9 cellular contexts compared by ENCODE assay signal in genomic region chr4:4247711-4248035, GRCh38. TPM values are rescaled to one million over a fixed set of nuclear protein-coding genes. Genes with fewer than 3 reads are reported as not detected.
DNase-seq lines count a peak whose midpoint lies in the region; ATAC-seq and TF ChIP-seq lines count a peak whose summit lies in the region.
"Had no signal": no experiment of that assay in that cellular context is flagged by ENCODE, and none has a peak within 500 bp of the region (broad histone marks: within the 10 kb centered on the region; RNA-seq: fewer than 3 reads in every experiment).

No MANE protein-coding gene starts in this region.

- H3K36me3 ChIP-seq in WERI-Rb-1 (peaks cover 20% of the 10 kb centered on the region), right atrium auricular region (peaks cover 24% of the 10 kb centered on the region)

- H3K9me3 ChIP-seq in WERI-Rb-1 (ENCODE audit: severe bottlenecking) (no peaks in the 10 kb centered on the region), right atrium auricular region (no peaks in the 10 kb centered on the region)

- H3K27me3 ChIP-seq in WERI-Rb-1 (ENCODE audit: insufficient read depth, low read depth, severe bottlenecking) (no peaks in the 10 kb centered on the region), right atrium auricular region (no peaks in the 10 kb centered on the region)

- H3K27ac ChIP-seq in WERI-Rb-1 = peak overlapping the region; percentile 89
- peak overlapping the region; percentile 91 for H3K27ac ChIP-seq in right atrium auricular region

- H3K4me1 ChIP-seq in right atrium auricular region = peaks cover 0 to 18% of the 10 kb centered on the region in 2 donors

- TF ChIP-seq CTCF in WERI-Rb-1 (IDR thresholded peaks at IDR 0.05; ENCODE audit: low read depth, low read length) (no peak), right atrium auricular region (IDR thresholded peaks at IDR 0.05) (no peak)

- DNase-seq in WERI-Rb-1 (no peak), right atrium auricular region (ENCODE audit: low spot score) (no peak), smooth muscle cell of the brain vasculature (ENCODE audit: low read depth, low spot score) (peak; percentile 23), NCI-H2227 treated with DMSO at 0.1 percent for 48 hours (lab: John Stamatoyannopoulos, UW) (no peak)
- no peak for DNase-seq in stimulated activated CD4-positive, alpha-beta T cell treated with anti-CD3 and anti-CD28 coated beads, Interleukin-4, amount 100 ng/mL, for 24 hours

- H3K4me3 ChIP-seq in WERI-Rb-1 (ENCODE audit: low read depth, low read length) (peak overlapping the region; percentile 90), right atrium auricular region (peak overlapping the region; percentile 81 to 93)

- ATAC-seq in GM18502 (IDR thresholded peaks at IDR 0.05; ENCODE audit: poor library complexity, unreplicated experiment) (peak; percentile 2), HG02840 (IDR thresholded peaks at IDR 0.05; ENCODE audit: low FRiP score, unreplicated experiment) (peak; percentile 3), GM19351 (IDR thresholded peaks at IDR 0.05; ENCODE audit: unreplicated experiment) (no peak)

RNA-seq across cellular contexts. Expression of gene TMEM128, which starts 0.3 kb away (rescaled TPM):
- 10 to 100 TPM; 14.5 to 14.9 TPM for total RNA-seq in right atrium auricular region

RNA-seq across cellular contexts. Expression of gene OTOP1, which starts 20.9 kb away (rescaled TPM):
- total RNA-seq in right atrium auricular region = not detected
- total RNA-seq: subcutaneous adipose tissue had no signal

RNA-seq across cellular contexts. Expression of gene LYAR, which starts 42.3 kb away (rescaled TPM):
- 10 to 100 TPM; 14.2 to 20.8 TPM for total RNA-seq in right atrium auricular region

RNA-seq across cellular contexts. Expression of gene ZBTB49, which starts 42.4 kb away (rescaled TPM):
- total RNA-seq in right atrium auricular region = 10 to 100 TPM in 1 of 2 donors, 1 to 10 TPM in 1; 4.7 to 12.9 TPM
